In genomic region chr7:96344236-96344635, GRCh38 we compare ENCODE assay signal across 20 cellular contexts.
"Had no signal": no experiment of that assay in that cellular context is flagged by ENCODE, and none has a peak within 500 bp of the region (broad histone marks: within the 10 kb centered on the region; RNA-seq: fewer than 3 reads in every experiment).

No MANE protein-coding gene starts in this region.

- H3K4me3 ChIP-seq: adrenal gland, left ventricle myocardium inferior, thoracic aorta, upper lobe of left lung had no signal

- DNase-seq: activated CD4-positive, alpha-beta T cell treated with anti-CD3 and anti-CD28 coated beads, Interleukin-2, amount 50 U/mL, for 1 hour; activated CD8-positive, alpha-beta memory T cell treated with anti-CD3 and anti-CD28 coated beads, Interleukin-2, amount 50 U/mL, for 4 hours; activated effector memory CD4-positive, alpha-beta T cell treated with anti-CD3 and anti-CD28 coated beads, Interleukin-2, amount 50 U/mL, for 16 hours; activated naive CD4-positive, alpha-beta T cell treated with anti-CD3 and anti-CD28 coated beads, Interleukin-2, amount 50 U/mL, for 16 hours; activated T-cell treated with anti-CD3 and anti-CD28 coated beads, Interleukin-2, amount 50 U/mL, for 72 hours; adrenal gland; cerebellar nuclear complex; cortex of kidney; erythroblast; left ventricle myocardium inferior; mammary epithelial cell; midbrain; occipital lobe; posterior cingulate gyrus; retina; stimulated activated CD4-positive, alpha-beta T cell treated with anti-CD3 and anti-CD28 coated beads, Interleukin-12 subunit alpha, Interleukin-12 subunit beta, amount 100 ng/mL, for 4 hours; stimulated activated CD4-positive, alpha-beta T cell treated with anti-CD3 and anti-CD28 coated beads, Interleukin-1b, Interleukin-23, amount 100 ng/mL, for 48 hours; T-helper 9 cell; upper lobe of left lung had no signal
